In genomic region chr21:45277101-45278045, GRCh38 we compare ENCODE assay signal across 26 cellular contexts. TPM values are rescaled to one million over a fixed set of nuclear protein-coding genes. Genes with fewer than 3 reads are reported as not detected.
DNase-seq lines count a peak whose midpoint lies in the region; ATAC-seq and TF ChIP-seq lines count a peak whose summit lies in the region.
"Had no signal": no experiment of that assay in that cellular context is flagged by ENCODE, and none has a peak within 500 bp of the region (broad histone marks: within the 10 kb centered on the region; RNA-seq: fewer than 3 reads in every experiment).

No MANE protein-coding gene starts in this region.

- no peak overlapping the region for H3K4me3 Mint-ChIP-seq in activated CD4-positive, alpha-beta memory T cell treated with anti-CD3 and anti-CD28 coated beads for 36 hours
- no peak overlapping the region for H3K4me3 Mint-ChIP-seq in activated CD4-positive, alpha-beta memory T cell treated with anti-CD3 and anti-CD28 coated beads, Interleukin-2, amount 10 ng/mL, durations not matched to agents 7 days and 5 days
- no peak overlapping the region for H3K4me3 Mint-ChIP-seq in activated CD8-positive, alpha-beta memory T cell treated with anti-CD3 and anti-CD28 coated beads, Interleukin-2, amount 10 ng/mL, durations not matched to agents 7 days and 5 days
- H3K4me3 Mint-ChIP-seq: activated naive CD8-positive, alpha-beta T cell treated with anti-CD3 and anti-CD28 coated beads, Interleukin-2, amount 50 U/mL, for 24 hours; brain; effector memory CD8-positive, alpha-beta T cell had no signal

- H3K9ac ChIP-seq in SK-N-SH, result no peak overlapping the region
- H3K9ac ChIP-seq: KMS-11 had no signal

- H3K4me3 ChIP-seq in right lobe of liver, result no peak overlapping the region
- H3K4me3 ChIP-seq in stomach, result no peak overlapping the region
- H3K4me3 ChIP-seq in SK-N-SH (ENCODE audit: low read depth in 2 of 2, low read length in 1 of 2), result no peak overlapping the region
- H3K4me3 ChIP-seq: esophagus muscularis mucosa, hepatocyte, pancreas, thoracic aorta had no signal

- H3K79me2 ChIP-seq in SK-N-SH (ENCODE audit: insufficient read depth), result peaks cover 55% of the 10 kb centered on the region

- H3K36me3 ChIP-seq in right lobe of liver, result peaks cover 0 to 64% (median 25%) of the 10 kb centered on the region in 4 donors
- peaks cover 71 to 100% (median 99%) of the 10 kb centered on the region in 4 donors for H3K36me3 ChIP-seq in stomach
- H3K36me3 ChIP-seq in SK-N-SH (replicated peaks in 1 of 2; ENCODE audit: control insufficient read depth in 1 of 2, insufficient read depth in 2 of 2, low read length in 1 of 2), result peaks cover 80 to 90% of the 10 kb centered on the region in 2 experiments

- TF ChIP-seq EP300 in stomach (IDR thresholded peaks at IDR 0.05) (no peak), SK-N-SH (IDR thresholded peaks at IDR 0.05; ENCODE audit: borderline replicate concordance in 1 of 2, low read depth in 1 of 2, low read length in 1 of 2) (no peak)

- TF ChIP-seq CTCF in right lobe of liver (IDR thresholded peaks at IDR 0.05) (no peak), stomach (IDR thresholded peaks at IDR 0.05) (no peak), SK-N-SH (IDR thresholded peaks at IDR 0.05) (no peak), GM13976 (IDR thresholded peaks at IDR 0.05; ENCODE audit: borderline replicate concordance, control extremely low read depth, extremely low read depth, insufficient read depth, missing control alignments) (no peak)

- H3K4me1 ChIP-seq in right lobe of liver (no peaks in the 10 kb centered on the region), stomach (no peaks in the 10 kb centered on the region), SK-N-SH (ENCODE audit: control insufficient read depth in 1 of 2, insufficient read depth in 2 of 2, low read depth in 1 of 2, low read length in 1 of 2) (no peaks in the 10 kb centered on the region)
- H3K4me1 ChIP-seq: esophagus muscularis mucosa, pancreas had no signal

- no peaks in the 10 kb centered on the region for H3K9me3 ChIP-seq in right lobe of liver
- H3K9me3 ChIP-seq in stomach, result no peaks in the 10 kb centered on the region
- peaks cover 6% of the 10 kb centered on the region; the same call in 1 of the 2 replicates for H3K9me3 ChIP-seq in SK-N-SH
- H3K9me3 ChIP-seq: esophagus muscularis mucosa, pancreas, thoracic aorta had no signal

- no peak overlapping the region for H3K27ac Mint-ChIP-seq in activated CD4-positive, alpha-beta memory T cell treated with anti-CD3 and anti-CD28 coated beads for 36 hours
- no peak overlapping the region for H3K27ac Mint-ChIP-seq in activated CD4-positive, alpha-beta memory T cell treated with anti-CD3 and anti-CD28 coated beads, Interleukin-2, amount 10 ng/mL, durations not matched to agents 7 days and 5 days
- no peak overlapping the region for H3K27ac Mint-ChIP-seq in activated CD8-positive, alpha-beta memory T cell treated with anti-CD3 and anti-CD28 coated beads, Interleukin-2, amount 10 ng/mL, durations not matched to agents 7 days and 5 days
- H3K27ac Mint-ChIP-seq: activated naive CD8-positive, alpha-beta T cell treated with anti-CD3 and anti-CD28 coated beads, Interleukin-2, amount 50 U/mL, for 24 hours; brain; effector memory CD8-positive, alpha-beta T cell had no signal

- peak; percentile 5 for DNase-seq in activated CD4-positive, alpha-beta memory T cell treated with anti-CD3 and anti-CD28 coated beads for 36 hours
- no peak for DNase-seq in activated CD4-positive, alpha-beta memory T cell treated with anti-CD3 and anti-CD28 coated beads, Interleukin-2, amount 10 ng/mL, durations not matched to agents 7 days and 5 days
- peak; percentile 31 for DNase-seq in activated CD8-positive, alpha-beta memory T cell treated with anti-CD3 and anti-CD28 coated beads, Interleukin-2, amount 10 ng/mL, durations not matched to agents 7 days and 5 days
- peak; percentile 16 to 49 (median 41) for DNase-seq in right lobe of liver
- peak; percentile 22 for DNase-seq in stomach
- no peak for DNase-seq in NCI-H146 treated with DMSO at 0.1 percent for 48 hours (lab: John Stamatoyannopoulos, UW; ENCODE audit: unreplicated experiment)
- no peak for DNase-seq in SK-N-SH
- DNase-seq in GM13976 (ENCODE audit: low spot score), result no peak
- DNase-seq: 8988T; activated naive CD8-positive, alpha-beta T cell treated with anti-CD3 and anti-CD28 coated beads, Interleukin-2, amount 50 U/mL, for 24 hours; AML-193; effector memory CD8-positive, alpha-beta T cell; GF-D8; HCEC 1CT; NCI-H146; NCI-H2171; NCI-H526 treated with DMSO at 0.1 percent for 48 hours; RPMI8226 had no signal

- peaks cover 33% of the 10 kb centered on the region for H4K20me1 ChIP-seq in SK-N-SH (ENCODE audit: insufficient read depth)

- TF ChIP-seq RAD21 in SK-N-SH (IDR thresholded peaks at IDR 0.05; ENCODE audit: low read length), result no peak

- WGBS in right lobe of liver (ENCODE audit: insufficient coverage, low coverage, low lambda C conversion rate, missing lambda C conversion rate), result 96% methylated on average over 10 of the region's 48 CpGs
- 91 to 95% (median 94%) methylated on average over 45 to 48 of the region's 48 CpGs for WGBS in stomach, 5 donors
- WGBS in SK-N-SH (ENCODE audit: low lambda C conversion rate), result 95% methylated on average over 32 of the region's 48 CpGs

- POLR2A ChIA-PET in activated CD4-positive, alpha-beta memory T cell treated with anti-CD3 and anti-CD28 coated beads for 36 hours (lab: Charles Lee), result no interaction called here
- POLR2A ChIA-PET in activated CD4-positive, alpha-beta memory T cell treated with anti-CD3 and anti-CD28 coated beads, Interleukin-2, amount 10 ng/mL, durations not matched to agents 7 days and 5 days (lab: Charles Lee), result interaction anchor here (1.1 kb wide), 1 partner anchor 10 kb away, joined by 3 read pairs; the partner anchor contains the start of gene POFUT2
- POLR2A ChIA-PET in SK-N-SH (lab: Yijun Ruan, JAX), result no interaction called here

- no peak overlapping the region for H3K4me2 ChIP-seq in SK-N-SH
- H3K4me2 ChIP-seq: hepatocyte, KMS-11 had no signal

- no peak overlapping the region for H3K27ac ChIP-seq in right lobe of liver
- no peak overlapping the region for H3K27ac ChIP-seq in stomach
- H3K27ac ChIP-seq in SK-N-SH (ENCODE audit: low read depth in 2 of 2, low read length in 1 of 2), result no peak overlapping the region
- H3K27ac ChIP-seq: esophagus muscularis mucosa, hepatocyte, KMS-11, pancreas, thoracic aorta, VCaP had no signal

- no peaks in the 10 kb centered on the region for H3K27me3 Mint-ChIP-seq in activated CD4-positive, alpha-beta memory T cell treated with anti-CD3 and anti-CD28 coated beads for 36 hours
- H3K27me3 Mint-ChIP-seq in activated CD4-positive, alpha-beta memory T cell treated with anti-CD3 and anti-CD28 coated beads, Interleukin-2, amount 10 ng/mL, durations not matched to agents 7 days and 5 days, result no peaks in the 10 kb centered on the region
- no peaks in the 10 kb centered on the region for H3K27me3 Mint-ChIP-seq in activated CD8-positive, alpha-beta memory T cell treated with anti-CD3 and anti-CD28 coated beads, Interleukin-2, amount 10 ng/mL, durations not matched to agents 7 days and 5 days
- H3K27me3 Mint-ChIP-seq: activated naive CD8-positive, alpha-beta T cell treated with anti-CD3 and anti-CD28 coated beads, Interleukin-2, amount 50 U/mL, for 24 hours; effector memory CD8-positive, alpha-beta T cell had no signal

- no peaks in the 10 kb centered on the region for H3F3A ChIP-seq in SK-N-SH (replicated peaks; ENCODE audit: insufficient read depth)

- no peak for ATAC-seq in activated CD8-positive, alpha-beta memory T cell treated with anti-CD3 and anti-CD28 coated beads, Interleukin-2, amount 10 ng/mL, durations not matched to agents 7 days and 5 days
- ATAC-seq in right lobe of liver, result peak in 1 of 4 donors; percentile 20
- ATAC-seq: activated naive CD8-positive, alpha-beta T cell treated with anti-CD3 and anti-CD28 coated beads, Interleukin-2, amount 50 U/mL, for 24 hours; effector memory CD8-positive, alpha-beta T cell; pancreas; SK-N-SH treated with all-trans-retinoic acid at 6 μM for 48 hours had no signal

- CTCF ChIA-PET in activated CD4-positive, alpha-beta memory T cell treated with anti-CD3 and anti-CD28 coated beads for 36 hours (lab: Charles Lee), result no interaction called here
- CTCF ChIA-PET in activated CD4-positive, alpha-beta memory T cell treated with anti-CD3 and anti-CD28 coated beads, Interleukin-2, amount 10 ng/mL, durations not matched to agents 7 days and 5 days (lab: Charles Lee), result interaction anchor here (1.0 kb wide), 1 partner anchor 139 kb away, joined by 3 read pairs; no protein-coding TSS in a partner anchor
- CTCF ChIA-PET in activated CD8-positive, alpha-beta memory T cell treated with anti-CD3 and anti-CD28 coated beads, Interleukin-2, amount 10 ng/mL, durations not matched to agents 7 days and 5 days (lab: Charles Lee), result interaction anchor here (0.5 to 1.0 kb wide), 2 partner anchors 16 to 120 kb away, joined by 3 read pairs; no protein-coding TSS in a partner anchor
- CTCF ChIA-PET in SK-N-SH (lab: Yijun Ruan, JAX), result interaction anchor here (0.9 to 3.4 kb wide), 3 partner anchors 15 to 139 kb away, joined by 3 to 22 read pairs (median 4); no protein-coding TSS in a partner anchor

- no peaks in the 10 kb centered on the region for H3K4me1 Mint-ChIP-seq in activated CD4-positive, alpha-beta memory T cell treated with anti-CD3 and anti-CD28 coated beads for 36 hours (ENCODE audit: low read depth)
- no peaks in the 10 kb centered on the region for H3K4me1 Mint-ChIP-seq in activated CD4-positive, alpha-beta memory T cell treated with anti-CD3 and anti-CD28 coated beads, Interleukin-2, amount 10 ng/mL, durations not matched to agents 7 days and 5 days
- H3K4me1 Mint-ChIP-seq in activated CD8-positive, alpha-beta memory T cell treated with anti-CD3 and anti-CD28 coated beads, Interleukin-2, amount 10 ng/mL, durations not matched to agents 7 days and 5 days, result no peaks in the 10 kb centered on the region
- H3K4me1 Mint-ChIP-seq: activated naive CD8-positive, alpha-beta T cell treated with anti-CD3 and anti-CD28 coated beads, Interleukin-2, amount 50 U/mL, for 24 hours had no signal

- no peaks in the 10 kb centered on the region for H3K9me2 ChIP-seq in SK-N-SH

- intact Hi-C loops in activated CD4-positive, alpha-beta memory T cell treated with anti-CD3 and anti-CD28 coated beads for 36 hours (cut with micrococcal nuclease), result no loop called here
- intact Hi-C loops in right lobe of liver (cut with DNase I), result no loop called here
- intact Hi-C loops in stomach (cut with DNase I; ENCODE audit: low total_unique reads), result no loop called here

- TF ChIP-seq POLR2A in right lobe of liver (IDR thresholded peaks at IDR 0.05) (no peak), stomach (IDR thresholded peaks at IDR 0.05) (no peak)

- H2AFZ ChIP-seq in SK-N-SH (ENCODE audit: low read depth), result no peak overlapping the region
- H2AFZ ChIP-seq: hepatocyte had no signal

- peaks cover 14% of the 10 kb centered on the region for H3K36me3 Mint-ChIP-seq in activated CD4-positive, alpha-beta memory T cell treated with anti-CD3 and anti-CD28 coated beads for 36 hours
- H3K36me3 Mint-ChIP-seq in activated CD4-positive, alpha-beta memory T cell treated with anti-CD3 and anti-CD28 coated beads, Interleukin-2, amount 10 ng/mL, durations not matched to agents 7 days and 5 days (ENCODE audit: low read depth), result peaks cover 12% of the 10 kb centered on the region
- H3K36me3 Mint-ChIP-seq in activated CD8-positive, alpha-beta memory T cell treated with anti-CD3 and anti-CD28 coated beads, Interleukin-2, amount 10 ng/mL, durations not matched to agents 7 days and 5 days, result peaks cover 2% of the 10 kb centered on the region

- in situ Hi-C loops in GM13976 (cut with MboI; ENCODE audit: low sequenced_read_pairs, unreplicated experiment), result loop anchor here (10.0 to 25.0 kb wide), 2 partner anchors 315 to 317 kb away; no protein-coding TSS in a partner anchor

- H3K27me3 ChIP-seq in right lobe of liver (no peaks in the 10 kb centered on the region), stomach (no peaks in the 10 kb centered on the region), SK-N-SH (ENCODE audit: insufficient read depth) (no peaks in the 10 kb centered on the region)
- H3K27me3 ChIP-seq: esophagus muscularis mucosa, hepatocyte, pancreas had no signal

- no peaks in the 10 kb centered on the region for H3K9me3 Mint-ChIP-seq in activated CD4-positive, alpha-beta memory T cell treated with anti-CD3 and anti-CD28 coated beads for 36 hours
- H3K9me3 Mint-ChIP-seq in activated CD4-positive, alpha-beta memory T cell treated with anti-CD3 and anti-CD28 coated beads, Interleukin-2, amount 10 ng/mL, durations not matched to agents 7 days and 5 days, result no peaks in the 10 kb centered on the region
- H3K9me3 Mint-ChIP-seq in activated CD8-positive, alpha-beta memory T cell treated with anti-CD3 and anti-CD28 coated beads, Interleukin-2, amount 10 ng/mL, durations not matched to agents 7 days and 5 days (ENCODE audit: low read depth), result no peaks in the 10 kb centered on the region
- H3K9me3 Mint-ChIP-seq: activated naive CD8-positive, alpha-beta T cell treated with anti-CD3 and anti-CD28 coated beads, Interleukin-2, amount 50 U/mL, for 24 hours; effector memory CD8-positive, alpha-beta T cell had no signal

RNA-seq across cellular contexts. Expression of gene POFUT2, which starts 10.3 kb away (rescaled TPM):
- total RNA-seq in activated CD4-positive, alpha-beta memory T cell treated with anti-CD3 and anti-CD28 coated beads for 36 hours, result 10 to 100 TPM; 14.3 TPM
- 10 to 100 TPM; 23.5 to 25.1 TPM for total RNA-seq in activated CD4-positive, alpha-beta memory T cell treated with anti-CD3 and anti-CD28 coated beads, Interleukin-2, amount 10 ng/mL, durations not matched to agents 7 days and 5 days
- 10 to 100 TPM; 16.4 to 19.5 TPM for total RNA-seq in activated CD8-positive, alpha-beta memory T cell treated with anti-CD3 and anti-CD28 coated beads, Interleukin-2, amount 10 ng/mL, durations not matched to agents 7 days and 5 days
- total RNA-seq in right lobe of liver, result 10 to 100 TPM; 10.5 to 22.0 (median 13.7) TPM
- 10 to 100 TPM; 19.2 to 34.2 (median 29.3) TPM for total RNA-seq in stomach
- polyA plus RNA-seq in stomach, result 10 to 100 TPM in 1 of 3 donors, 1 to 10 TPM in 2; 7.4 to 15.9 (median 9.5) TPM
- polyA plus RNA-seq in SK-N-SH (2012; rRNA removed), result 45.5 and 53.3 TPM in 2 replicates
- polyA plus RNA-seq in SK-N-SH (2012; cell fraction: cytosol; rRNA removed), result 27.6 and 33.4 TPM in 2 replicates
- 208 and 214 TPM in 2 replicates for polyA plus RNA-seq in SK-N-SH (2012; cell fraction: nucleus; rRNA removed)

Comparison
In these comparisons a context has a peak if more than half of its experiments do, and no peak if none do; other contexts are left out.
1. DNase-seq: peak in activated CD4-positive, alpha-beta memory T cell treated with anti-CD3 and anti-CD28 coated beads for 36 hours (single experiment), activated CD8-positive, alpha-beta memory T cell treated with anti-CD3 and anti-CD28 coated beads, Interleukin-2, amount 10 ng/mL, durations not matched to agents 7 days and 5 days (single experiment), right lobe of liver (3 of 3) and stomach (single experiment); none in activated CD4-positive, alpha-beta memory T cell treated with anti-CD3 and anti-CD28 coated beads, Interleukin-2, amount 10 ng/mL, durations not matched to agents 7 days and 5 days (single experiment), NCI-H146 treated with DMSO at 0.1 percent for 48 hours (single experiment), SK-N-SH (single experiment) and GM13976 (single experiment).